Comparison of ENCODE assay signal across 24 cellular contexts in the genomic region with DNA sequence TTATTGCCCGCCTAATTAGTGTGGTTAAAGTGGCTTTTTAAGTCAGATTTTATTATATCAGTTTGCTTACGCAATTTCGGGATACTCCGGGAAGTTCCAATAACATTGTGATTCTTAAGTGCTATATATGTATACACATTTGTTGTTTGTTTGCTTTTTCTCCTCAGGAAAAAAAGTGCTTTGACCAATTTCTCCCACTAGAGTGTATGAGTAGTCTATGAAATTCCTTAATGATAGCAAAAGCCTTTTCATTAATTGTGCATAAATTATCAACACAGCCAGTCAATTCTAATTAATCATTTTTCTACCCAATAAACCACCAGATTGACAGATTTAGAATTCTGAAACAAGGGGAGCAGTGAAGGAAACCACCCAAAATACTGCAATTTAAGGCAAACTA.
DNase-seq lines count a peak whose midpoint lies in the region; ATAC-seq and TF ChIP-seq lines count a peak whose summit lies in the region.
"Had no signal": no experiment of that assay in that cellular context is flagged by ENCODE, and none has a peak within 500 bp of the region (broad histone marks: within the 10 kb centered on the region; RNA-seq: fewer than 3 reads in every experiment).

No MANE protein-coding gene starts in this region.

- no peak overlapping the region for H3K4me3 ChIP-seq in Jurkat, Clone E6-1 (ENCODE audit: low read length)
- no peak overlapping the region for H3K4me3 ChIP-seq in endodermal cell (ENCODE audit: low read length)
- no peak overlapping the region for H3K4me3 ChIP-seq in prostate gland
- H3K4me3 ChIP-seq: MG63, SJSA1 had no signal

- H3K9ac ChIP-seq in endodermal cell (ENCODE audit: extremely low read depth, low read length, poor library complexity, severe bottlenecking) = no peak overlapping the region

- H3K9me3 Mint-ChIP-seq in endodermal cell = no peaks in the 10 kb centered on the region

- H3K27me3 ChIP-seq in endodermal cell (ENCODE audit: control insufficient read depth, insufficient read depth, low read length, poor library complexity, severe bottlenecking) (no peaks in the 10 kb centered on the region), prostate gland (replicated peaks; ENCODE audit: insufficient read depth) (no peaks in the 10 kb centered on the region)
- H3K27me3 ChIP-seq: SJSA1 had no signal

- DNase-seq in NCI-H1105 treated with DMSO at 0.1 percent for 48 hours (lab: John Stamatoyannopoulos, UW) = peak; percentile 50
- DNase-seq in NCI-H1105 (lab: John Stamatoyannopoulos, UW) = no peak
- DNase-seq in Jurkat, Clone E6-1 (ENCODE audit: low read depth, low spot score) = peak; percentile 3
- no peak for DNase-seq in endodermal cell
- peak; percentile 17 for DNase-seq in pons (ENCODE audit: low spot score)
- no peak for DNase-seq in prostate gland (ENCODE audit: low spot score)
- DNase-seq in activated effector memory CD4-positive, alpha-beta T cell treated with anti-CD3 and anti-CD28 coated beads, Interleukin-2, amount 50 U/mL, for 16 hours = no peak
- DNase-seq: COR-L47, EL, GF-D8, Karpas-422, MG63, NCI-H1436, NCI-H187 treated with DMSO at 0.1 percent for 48 hours, NCI-H2107, NCI-H2227 treated with DMSO at 0.1 percent for 48 hours, NCI-H510A, NCI-H774, OCI-M1 had no signal

- H3K27ac ChIP-seq in endodermal cell (ENCODE audit: low read depth, low read length) (no peak overlapping the region), prostate gland (no peak overlapping the region)
- H3K27ac ChIP-seq: SJSA1 had no signal

- H3K36me3 ChIP-seq in endodermal cell (ENCODE audit: control insufficient read depth, insufficient read depth, low read length) (no peaks in the 10 kb centered on the region), prostate gland (no peaks in the 10 kb centered on the region)
- H3K36me3 ChIP-seq: MG63, SJSA1 had no signal

- H3K4me3 Mint-ChIP-seq in endodermal cell = no peak overlapping the region
- H3K4me3 Mint-ChIP-seq: B cell, IgD-negative memory B cell had no signal

- no peaks in the 10 kb centered on the region for H3K36me3 Mint-ChIP-seq in endodermal cell (ENCODE audit: low read depth)
- H3K36me3 Mint-ChIP-seq: IgD-negative memory B cell had no signal

- intact Hi-C loops in prostate gland (cut with DNase I) = no loop called here

- peak; percentile 30 for TF ChIP-seq CTCF in endodermal cell (conservative IDR thresholded peaks at IDR 0.05)
- TF ChIP-seq CTCF in prostate gland (IDR thresholded peaks at IDR 0.05) = no peak

- no peaks in the 10 kb centered on the region for H3K27me3 Mint-ChIP-seq in endodermal cell (ENCODE audit: insufficient read depth)

- ATAC-seq in GM21576 (IDR thresholded peaks at IDR 0.05; ENCODE audit: unreplicated experiment) = no peak
- ATAC-seq: Right ventricle myocardium inferior had no signal

- H3K4me1 ChIP-seq in endodermal cell (ENCODE audit: control insufficient read depth, insufficient read depth, low read length) = no peaks in the 10 kb centered on the region
- H3K4me1 ChIP-seq in prostate gland (replicated peaks) = no peaks in the 10 kb centered on the region
- H3K4me1 ChIP-seq: SJSA1 had no signal

- TF ChIP-seq POLR2A in prostate gland (IDR thresholded peaks at IDR 0.05) = no peak

- WGBS in endodermal cell (ENCODE audit: insufficient coverage in 1 of 2, insufficient read length in 1 of 2), 2 experiments = 99% methylated on average over 4 of the region's 4 CpGs; no CpG with 5 or more reads in 1 of the 2 experiments
- WGBS in prostate gland = 29% methylated on average over 4 of the region's 4 CpGs

- no peaks in the 10 kb centered on the region for H3K9me3 ChIP-seq in endodermal cell (ENCODE audit: control insufficient read depth, low read length)
- no peaks in the 10 kb centered on the region for H3K9me3 ChIP-seq in prostate gland
- H3K9me3 ChIP-seq: MG63, SJSA1 had no signal

- no peak overlapping the region for H3K27ac Mint-ChIP-seq in endodermal cell
- H3K27ac Mint-ChIP-seq: B cell, IgD-negative memory B cell had no signal

- H3K4me1 Mint-ChIP-seq in endodermal cell = peaks cover 9% of the 10 kb centered on the region
- H3K4me1 Mint-ChIP-seq: B cell, IgD-negative memory B cell had no signal

Comparison
In these comparisons a context has a peak if more than half of its experiments do, and no peak if none do; other contexts are left out.
1. DNase-seq: peak in NCI-H1105 treated with DMSO at 0.1 percent for 48 hours (single experiment), Jurkat, Clone E6-1 (single experiment) and pons (single experiment); none in NCI-H1105 (single experiment), endodermal cell (single experiment), prostate gland (single experiment) and activated effector memory CD4-positive, alpha-beta T cell treated with anti-CD3 and anti-CD28 coated beads, Interleukin-2, amount 50 U/mL, for 16 hours (single experiment).